14 cellular contexts compared by ENCODE assay signal in genomic region chr22:38874529-38875222, GRCh38. TPM values are rescaled to one million over a fixed set of nuclear protein-coding genes. Genes with fewer than 3 reads are reported as not detected.
DNase-seq lines count a peak whose midpoint lies in the region; FAIRE-seq and TF ChIP-seq lines count a peak whose summit lies in the region.
"Had no signal": no experiment of that assay in that cellular context is flagged by ENCODE, and none has a peak within 500 bp of the region (broad histone marks: within the 10 kb centered on the region; RNA-seq: fewer than 3 reads in every experiment).

No MANE protein-coding gene starts in this region.

- TF ChIP-seq CTCF in nephron (IDR thresholded peaks at IDR 0.05; ENCODE audit: unreplicated experiment in 3 of 3) = no peak
- TF ChIP-seq CTCF in GM13977 (IDR thresholded peaks at IDR 0.05; ENCODE audit: extremely low read depth, insufficient read depth, missing control alignments) = no peak

- H3K36me3 ChIP-seq in CD4-positive, alpha-beta memory T cell (ENCODE audit: insufficient read depth, low read length) = peaks cover 4% of the 10 kb centered on the region
- H3K36me3 ChIP-seq: thoracic aorta had no signal

- H3K27ac Mint-ChIP-seq in CD4-positive, alpha-beta memory T cell = peak overlapping the region; percentile 18 to 96 (median 82)
- H3K27ac Mint-ChIP-seq in activated naive CD8-positive, alpha-beta T cell treated with anti-CD3 and anti-CD28 coated beads for 36 hours = peak overlapping the region; percentile 75
- H3K27ac Mint-ChIP-seq in nephron = peak overlapping the region; percentile 99 to 100 (median 99)
- H3K27ac Mint-ChIP-seq: endodermal cell had no signal

- H3K4me1 Mint-ChIP-seq in CD4-positive, alpha-beta memory T cell = peaks cover 27 to 45% (median 29%) of the 10 kb centered on the region in 4 donors
- peaks cover 44% of the 10 kb centered on the region for H3K4me1 Mint-ChIP-seq in activated naive CD8-positive, alpha-beta T cell treated with anti-CD3 and anti-CD28 coated beads for 36 hours
- H3K4me1 Mint-ChIP-seq in nephron = peaks cover 25% of the 10 kb centered on the region

- H3K27ac ChIP-seq in CD4-positive, alpha-beta memory T cell (ENCODE audit: low read depth, low read length) = no peak overlapping the region
- H3K27ac ChIP-seq: BLaER1 treated with 17β-estradiol and CSF1 and Interleukin-3, amounts not matched to agents 10 nM and 100 nM had no signal

- no peak overlapping the region for H3K4me3 ChIP-seq in CD4-positive, alpha-beta memory T cell (ENCODE audit: low read length in 2 of 2)
- H3K4me3 ChIP-seq: BLaER1 treated with 17β-estradiol and CSF1 and Interleukin-3, amounts not matched to agents 10 nM and 100 nM; thoracic aorta had no signal

- no peaks in the 10 kb centered on the region for H3K27me3 ChIP-seq in CD4-positive, alpha-beta memory T cell (ENCODE audit: insufficient read depth, low read length)

- in situ Hi-C loops in GM13977 (cut with MboI; ENCODE audit: low pct_unique_long_range_greater_than_20kb, low sequenced_read_pairs, unreplicated experiment) = no loop called here

- no peaks in the 10 kb centered on the region for H3K9me3 Mint-ChIP-seq in CD4-positive, alpha-beta memory T cell
- H3K9me3 Mint-ChIP-seq in activated naive CD8-positive, alpha-beta T cell treated with anti-CD3 and anti-CD28 coated beads for 36 hours = no peaks in the 10 kb centered on the region
- no peaks in the 10 kb centered on the region for H3K9me3 Mint-ChIP-seq in nephron

- POLR2A ChIA-PET in CD4-positive, alpha-beta memory T cell (lab: Charles Lee; ENCODE audit: partially characterized antibody) = interaction anchor here (1.2 to 6.2 kb wide), 3 partner anchors 123 to 443 kb away, joined by 4 to 85 read pairs (median 8); partner anchors contain the start of genes CBX7 and RPL3

- H3K4me1 ChIP-seq in CD4-positive, alpha-beta memory T cell (ENCODE audit: insufficient read depth, low read length) = peaks cover 31% of the 10 kb centered on the region

- peak; percentile 43 for FAIRE-seq in GM12891 (lab: Jason Lieb, UNC)

- intact Hi-C loops in CD4-positive, alpha-beta memory T cell (cut with micrococcal nuclease) = loop anchor here (5.0 kb wide), 1 partner anchor 172 kb away; the partner anchor contains the start of gene JOSD1

- H3K27me3 Mint-ChIP-seq in CD4-positive, alpha-beta memory T cell = no peaks in the 10 kb centered on the region
- H3K27me3 Mint-ChIP-seq in activated naive CD8-positive, alpha-beta T cell treated with anti-CD3 and anti-CD28 coated beads for 36 hours = no peaks in the 10 kb centered on the region
- H3K27me3 Mint-ChIP-seq in nephron (ENCODE audit: low read depth) = peaks cover 11% of the 10 kb centered on the region

- no peak for TF ChIP-seq POLR2A in GM12891 (IDR thresholded peaks at IDR 0.05; ENCODE audit: low read depth, low read length)

- H3K36me3 Mint-ChIP-seq in CD4-positive, alpha-beta memory T cell = peaks cover 0 to 14% of the 10 kb centered on the region in 2 donors
- peaks cover 14% of the 10 kb centered on the region for H3K36me3 Mint-ChIP-seq in activated naive CD8-positive, alpha-beta T cell treated with anti-CD3 and anti-CD28 coated beads for 36 hours
- no peaks in the 10 kb centered on the region for H3K36me3 Mint-ChIP-seq in nephron (ENCODE audit: low read depth)

- DNase-seq in CD4-positive, alpha-beta memory T cell = no peak
- no peak for DNase-seq in GM12891 (ENCODE audit: insufficient read length, low spot score)
- DNase-seq in activated naive CD8-positive, alpha-beta T cell treated with anti-CD3 and anti-CD28 coated beads for 36 hours = no peak
- no peak for DNase-seq in amniotic stem cell (lab: John Stamatoyannopoulos, UW)
- DNase-seq in GM13977 (ENCODE audit: low spot score) = no peak
- DNase-seq in AML-193 (lab: John Stamatoyannopoulos, UW) = no peak
- DNase-seq: DND-41, NCI-H1694, NCI-H226, right cardiac atrium had no signal

- peak overlapping the region in 7 of 8 donors; percentile 68 to 95 (median 92) for H3K4me3 Mint-ChIP-seq in CD4-positive, alpha-beta memory T cell
- no peak overlapping the region for H3K4me3 Mint-ChIP-seq in activated naive CD8-positive, alpha-beta T cell treated with anti-CD3 and anti-CD28 coated beads for 36 hours
- H3K4me3 Mint-ChIP-seq in nephron = peak overlapping the region; percentile 60 to 97 (median 96)

- H3K9me3 ChIP-seq in CD4-positive, alpha-beta memory T cell (ENCODE audit: control insufficient read depth in 1 of 2, low read length in 2 of 2) = no peaks in the 10 kb centered on the region
- H3K9me3 ChIP-seq: thoracic aorta had no signal

- CTCF ChIA-PET in CD4-positive, alpha-beta memory T cell (lab: Charles Lee; ENCODE audit: partially characterized antibody) = interaction anchor here (7.1 kb wide), 1 partner anchor 130 kb away, joined by 168 read pairs; no protein-coding TSS in a partner anchor

TF ChIP-seq in GM12891, 5 proteins besides CTCF, POLR2A, EP300 and RAD21:
- no peak for TF ChIP-seq POLR2AphosphoS5 (IDR thresholded peaks at IDR 0.05; ENCODE audit: low read depth, low read length)
- TF ChIP-seq POU2F2 (IDR thresholded peaks at IDR 0.05; ENCODE audit: low read depth, low read length) = no peak
- no peak for TF ChIP-seq SPI1 (IDR thresholded peaks at IDR 0.05; ENCODE audit: low read depth, low read length)
- TF ChIP-seq TAF1 (IDR thresholded peaks at IDR 0.05; ENCODE audit: low read depth, low read length) = no peak
- TF ChIP-seq PAX5 (IDR thresholded peaks at IDR 0.05; ENCODE audit: insufficient read depth, low read length, severe bottlenecking) = no peak

RNA-seq across cellular contexts. Expression of gene CBX6, which starts 2.7 kb away (rescaled TPM):
- 10 to 100 TPM; 85.0 to 88.0 TPM for total RNA-seq in CD4-positive, alpha-beta memory T cell
- 10 to 100 TPM in 1 of 2 donors, 1 to 10 TPM in 1; 4.1 to 10.9 TPM for polyA plus RNA-seq in CD4-positive, alpha-beta memory T cell
- polyA plus RNA-seq in GM12891 (2012; ENCODE audit: low read depth, missing spikeins) = 39.0 TPM
- total RNA-seq in activated naive CD8-positive, alpha-beta T cell treated with anti-CD3 and anti-CD28 coated beads for 36 hours = 100 to 1,000 TPM; 141 TPM

RNA-seq across cellular contexts. Expression of gene NPTXR, which starts 30.8 kb away (rescaled TPM):
- 1 to 10 TPM; 8.6 to 9.0 TPM for total RNA-seq in CD4-positive, alpha-beta memory T cell
- polyA plus RNA-seq in CD4-positive, alpha-beta memory T cell = under 1 TPM; 0.31 to 0.61 TPM
- 0.08 TPM for polyA plus RNA-seq in GM12891 (2012; ENCODE audit: low read depth, missing spikeins)
- total RNA-seq in activated naive CD8-positive, alpha-beta T cell treated with anti-CD3 and anti-CD28 coated beads for 36 hours = under 1 TPM; 0.85 to 0.88 TPM

Comparison
In these comparisons a context has a peak if more than half of its experiments do, and no peak if none do; other contexts are left out.
1. RNA of gene NPTXR, which starts 30.8 kb away (total RNA-seq): 8.6 to 9.0 TPM in CD4-positive, alpha-beta memory T cell; 0.85 to 0.88 TPM in activated naive CD8-positive, alpha-beta T cell treated with anti-CD3 and anti-CD28 coated beads for 36 hours; every median in the first group is over 4 times any median in the second.
2. Peak in every context shown above with its lines, with median percentiles within 50 percentile points of each other: H3K27ac Mint-ChIP-seq.